ENCODE assay signal across 32 cellular contexts in genomic region chr1:231499148-231499763, GRCh38.
"Had no signal": no experiment of that assay in that cellular context is flagged by ENCODE, and none has a peak within 500 bp of the region (broad histone marks: within the 10 kb centered on the region; RNA-seq: fewer than 3 reads in every experiment).

No MANE protein-coding gene starts in this region.

- H3K36me3 ChIP-seq: adrenal gland, breast epithelium, MG63, Peyer's patch, SJSA1 had no signal

- H3K9me2 ChIP-seq: SK-N-SH had no signal

- H3K27me3 ChIP-seq: adrenal gland, body of pancreas, breast epithelium, Peyer's patch, SJSA1 had no signal

- H3K4me2 ChIP-seq: SK-N-SH had no signal

- H3K27ac ChIP-seq: adrenal gland, body of pancreas, breast epithelium, coronary artery, Peyer's patch, SJSA1, VCaP had no signal

- ATAC-seq: activated naive CD4-positive, alpha-beta T cell treated with anti-CD3 and anti-CD28 coated beads, Interleukin-2, amount 50 U/mL, for 72 hours; activated T-cell treated with anti-CD3 and anti-CD28 coated beads, Interleukin-2, amount 50 U/mL, for 4 hours; body of pancreas; PC-3 had no signal

- DNase-seq: activated B cell treated with CpG ODN at 0.5 μM for 24 hours; activated CD4-positive, alpha-beta memory T cell treated with anti-CD3 and anti-CD28 coated beads for 36 hours; activated CD4-positive, alpha-beta T cell treated with anti-CD3 and anti-CD28 coated beads for 4 hours; activated CD4-positive, alpha-beta T cell treated with anti-CD3 and anti-CD28 coated beads, Interleukin-2, amount 50 U/mL, for 1 hour; activated CD4-positive, CD25-positive, alpha-beta regulatory T cell treated with anti-CD3 and anti-CD28 coated beads, Interleukin-2, amount 50 U/mL, for 72 hours; activated CD8-positive, alpha-beta memory T cell treated with anti-CD3 and anti-CD28 coated beads, Interleukin-2, amount 50 U/mL, for 4 hours; activated gamma-delta T cell treated with Interleukin-2 at 50 U/mL for 16 hours; activated naive CD4-positive, alpha-beta T cell treated with anti-CD3 and anti-CD28 coated beads for 36 hours; activated T-cell treated with anti-CD3 and anti-CD28 coated beads for 4 hours; activated T-cell treated with anti-CD3 and anti-CD28 coated beads, Interleukin-2, amount 50 U/mL, for 4 hours; adrenal gland; body of pancreas; MG63; NCI-H1092; NCI-H146; NCI-H187; NCI-H2029 treated with DMSO at 0.1 percent for 48 hours; NCI-H2171 treated with DMSO at 0.1 percent for 48 hours; NCI-H226; NCI-H446 treated with DMSO at 0.1 percent for 48 hours; NCI-H524 treated with DMSO at 0.1 percent for 48 hours; PC-3; Peyer's patch; RPMI8226; SHP77 treated with DMSO at 0.1 percent for 48 hours; SK-N-SH had no signal

- FAIRE-seq: astrocyte had no signal

- H3K9ac ChIP-seq: SK-N-SH had no signal

- H3K9me3 ChIP-seq: SJSA1, SK-N-SH had no signal

- H3K4me3 ChIP-seq: adrenal gland, body of pancreas, breast epithelium, coronary artery, MG63, Peyer's patch, SJSA1 had no signal

- H3K4me1 ChIP-seq: adrenal gland, body of pancreas, breast epithelium, Peyer's patch, SJSA1 had no signal
